Comparison of ENCODE assay signal across 8 cellular contexts in genomic region chr7:95396136-95397032, GRCh38. TPM values are rescaled to one million over a fixed set of nuclear protein-coding genes. Genes with fewer than 3 reads are reported as not detected.
DNase-seq lines count a peak whose midpoint lies in the region; ATAC-seq and TF ChIP-seq lines count a peak whose summit lies in the region.

PON3 (minus strand) TSS chr7:95396375; CDS start chr7:95396350, 25 bp downstream.

- peaks cover 8% of the 10 kb centered on the region for H3K27me3 Mint-ChIP-seq in glutamatergic neuron (ENCODE audit: unreplicated experiment)

- H3K9me3 Mint-ChIP-seq in glutamatergic neuron (ENCODE audit: unreplicated experiment), result peaks cover 3% of the 10 kb centered on the region

- peak; percentile 67 for DNase-seq in Right ventricle myocardium inferior (ENCODE audit: missing footprints)
- no peak for DNase-seq in cardiac septum (ENCODE audit: low spot score)
- peak; percentile 61 for DNase-seq in activated CD8-positive, alpha-beta memory T cell treated with anti-CD3 and anti-CD28 coated beads for 24 hours
- DNase-seq in glutamatergic neuron, result no peak
- DNase-seq in skeletal muscle cell (ENCODE audit: low read depth), result no peak
- no peak for DNase-seq in NCI-H2029 (lab: John Stamatoyannopoulos, UW)

- peaks cover 4% of the 10 kb centered on the region for H3K4me1 Mint-ChIP-seq in glutamatergic neuron (ENCODE audit: low read depth, unreplicated experiment)

- intact Hi-C loops in Right ventricle myocardium inferior (cut with DNase I), result no loop called here
- intact Hi-C loops in cardiac septum (cut with DNase I), result no loop called here

- peaks cover 4% of the 10 kb centered on the region for H3K36me3 Mint-ChIP-seq in glutamatergic neuron (ENCODE audit: unreplicated experiment)

- H3K4me3 Mint-ChIP-seq in glutamatergic neuron (ENCODE audit: unreplicated experiment), result peak within 1 kb of the TSS; percentile 52

- no peak within 1 kb of the TSS for H3K27ac Mint-ChIP-seq in glutamatergic neuron (ENCODE audit: unreplicated experiment)

- peak within 1 kb of the TSS; percentile 21 for H3K4me3 ChIP-seq in skeletal muscle cell (ENCODE audit: low read depth, low read length)

- no peak for TF ChIP-seq CTCF in glutamatergic neuron (IDR thresholded peaks at IDR 0.05; ENCODE audit: partially characterized antibody, unreplicated experiment)

- ATAC-seq in Right ventricle myocardium inferior, result peak; percentile 64
- ATAC-seq in HG03175 (IDR thresholded peaks at IDR 0.05; ENCODE audit: unreplicated experiment), result no peak
- ATAC-seq in GM18511 (IDR thresholded peaks at IDR 0.05; ENCODE audit: unreplicated experiment), result no peak

RNA-seq across cellular contexts. Expression of gene PON3, which starts in this region (rescaled TPM):
- total RNA-seq in Right ventricle myocardium inferior (0.57 TPM), cardiac septum (0.54 TPM), glutamatergic neuron (ENCODE audit: unreplicated experiment) (not detected)

Comparison
In these comparisons a context has a peak if more than half of its experiments do, and no peak if none do; other contexts are left out.
1. Peak in DNase-seq and ATAC-seq in Right ventricle myocardium inferior; RNA of the gene not detected or under 1 TPM.